ENCODE assay signal across 20 cellular contexts in genomic region chr2:180905002-180905401, GRCh38.
DNase-seq lines count a peak whose midpoint lies in the region; ATAC-seq, FAIRE-seq and TF ChIP-seq lines count a peak whose summit lies in the region.
"Had no signal": no experiment of that assay in that cellular context is flagged by ENCODE, and none has a peak within 500 bp of the region (broad histone marks: within the 10 kb centered on the region; RNA-seq: fewer than 3 reads in every experiment).

No MANE protein-coding gene starts in this region.

- TF ChIP-seq POLR2A in HepG2 (IDR thresholded peaks at IDR 0.05; ENCODE audit: insufficient read depth in 1 of 2, low read depth in 2 of 2, low read length in 2 of 2), result no peak
- no peak for TF ChIP-seq POLR2A in right lobe of liver (IDR thresholded peaks at IDR 0.05)

- no peaks in the 10 kb centered on the region for H4K20me1 ChIP-seq in HepG2 (ENCODE audit: insufficient read depth, low read length)

- H3K9ac ChIP-seq in HepG2 (ENCODE audit: insufficient read depth, low read depth, low read length), result no peak overlapping the region
- H3K9ac ChIP-seq: KMS-11, parathyroid adenoma had no signal

- DNase-seq in HepG2 (ENCODE audit: low spot score) (no peak), right lobe of liver (no peak), NCI-H2171 treated with DMSO at 0.1 percent for 48 hours (lab: John Stamatoyannopoulos, UW) (peak; percentile 93), astrocyte of the spinal cord (ENCODE audit: low read depth, low spot score) (peak; percentile 8), 8988T (no peak), amniotic stem cell (lab: John Stamatoyannopoulos, UW) (no peak)
- DNase-seq: caudate nucleus; CD8-positive, alpha-beta memory T cell; effector CD8-positive, alpha-beta T cell; hippocampal formation; left ventricle myocardium inferior; RPMI8226; stimulated activated naive CD8-positive, alpha-beta T cell treated with anti-CD3 and anti-CD28 coated beads, Interleukin-15, amount 100 ng/mL, for 72 hours; upper lobe of right lung had no signal

- H3K27ac ChIP-seq in HepG2 (ENCODE audit: extremely low read length, insufficient read depth, low read length) (no peak overlapping the region), right lobe of liver (no peak overlapping the region)
- H3K27ac ChIP-seq: KMS-11, left ventricle myocardium inferior, parathyroid adenoma, upper lobe of right lung, VCaP had no signal

- POLR2A ChIA-PET in HepG2 (lab: Yijun Ruan, JAX), result no interaction called here

- H3K36me3 ChIP-seq in HepG2 (replicated peaks in 1 of 2; ENCODE audit: control insufficient read depth in 1 of 2, insufficient read depth in 2 of 2, low read length in 2 of 2) (no peaks in the 10 kb centered on the region), right lobe of liver (no peaks in the 10 kb centered on the region)
- H3K36me3 ChIP-seq: left ventricle myocardium inferior, upper lobe of right lung had no signal

- no peak overlapping the region for H2AFZ ChIP-seq in HepG2 (ENCODE audit: low read length)
- H2AFZ ChIP-seq: parathyroid adenoma had no signal

- WGBS in HepG2 (ENCODE audit: low lambda C conversion rate), result 2% methylated on average over 4 of the region's 4 CpGs
- 45% methylated on average over 4 of the region's 4 CpGs for WGBS in right lobe of liver (ENCODE audit: insufficient coverage, low coverage, low lambda C conversion rate, missing lambda C conversion rate)

- no peaks in the 10 kb centered on the region for H3K4me1 ChIP-seq in HepG2 (ENCODE audit: insufficient read depth, low read length)
- no peaks in the 10 kb centered on the region for H3K4me1 ChIP-seq in right lobe of liver
- H3K4me1 ChIP-seq: left ventricle myocardium inferior, parathyroid adenoma, upper lobe of right lung had no signal

- ATAC-seq in HepG2 (no peak), right lobe of liver (no peak), GM21737 (IDR thresholded peaks at IDR 0.05; ENCODE audit: unreplicated experiment) (no peak), GM18520 (IDR thresholded peaks at IDR 0.05; ENCODE audit: unreplicated experiment) (no peak)
- ATAC-seq: GM12878; stimulated activated naive CD8-positive, alpha-beta T cell treated with anti-CD3 and anti-CD28 coated beads, Interleukin-15, amount 100 ng/mL, for 72 hours; upper lobe of right lung had no signal

- H3K79me2 ChIP-seq in HepG2 (ENCODE audit: insufficient read depth, low read length), result no peaks in the 10 kb centered on the region
- H3K79me2 ChIP-seq: parathyroid adenoma had no signal

- TF ChIP-seq CTCF in HepG2 (CRISPR knock-in tag; IDR thresholded peaks at IDR 0.05), result no peak
- no peak for TF ChIP-seq CTCF in right lobe of liver (IDR thresholded peaks at IDR 0.05)
- no peak for TF ChIP-seq CTCF in astrocyte of the spinal cord (IDR thresholded peaks at IDR 0.05; ENCODE audit: low read depth, low read length)

- no peak for FAIRE-seq in HepG2 (lab: Jason Lieb, UNC)
- FAIRE-seq: GM12878 had no signal

- CTCF ChIA-PET in HepG2 (lab: Yijun Ruan, JAX; ENCODE audit: low intra/inter-chr PET ratio, low total read pairs), result no interaction called here

- TF ChIP-seq RAD21 in HepG2 (CRISPR knock-in tag; IDR thresholded peaks at IDR 0.05), result no peak

- in situ Hi-C loops in HepG2 (cut with HindIII; ENCODE audit: extremely low pct_ligation_motif_present, low pct_unique_long_range_greater_than_20kb), result no loop called here
- in situ Hi-C loops in astrocyte of the spinal cord (cut with HindIII; ENCODE audit: low sequenced_read_pairs), result no loop called here

- TF ChIP-seq EP300 in HepG2 (IDR thresholded peaks at IDR 0.05; ENCODE audit: low read depth in 2 of 2, low read length in 2 of 2) (no peak), HepG2 (CRISPR knock-in tag; IDR thresholded peaks at IDR 0.05; ENCODE audit: borderline replicate concordance) (no peak)

- H3K4me3 ChIP-seq in HepG2 (replicated peaks in 1 of 3; ENCODE audit: insufficient read depth in 1 of 3, low read depth in 2 of 3, low read length in 3 of 3), result no peak overlapping the region
- no peak overlapping the region for H3K4me3 ChIP-seq in right lobe of liver
- no peak overlapping the region for H3K4me3 ChIP-seq in astrocyte of the spinal cord (ENCODE audit: low read depth, low read length)
- H3K4me3 ChIP-seq: GM12878, left ventricle myocardium inferior, upper lobe of right lung had no signal

- no TSS peak for BruUV-seq in HepG2 (replicated peaks; lab: Mats Ljungman, UMichigan)

- H3K4me2 ChIP-seq in HepG2 (ENCODE audit: low read depth, low read length), result no peak overlapping the region
- H3K4me2 ChIP-seq: KMS-11 had no signal

- intact Hi-C loops in HepG2 (cut with micrococcal nuclease; ENCODE audit: unreplicated experiment) (loop anchor here (10.0 kb wide), 1 partner anchor 300 kb away; no protein-coding TSS in a partner anchor), right lobe of liver (cut with DNase I) (no loop called here)

- no peaks in the 10 kb centered on the region for H3K27me3 ChIP-seq in HepG2 (ENCODE audit: control insufficient read depth in 1 of 2, insufficient read depth in 2 of 2, low read length in 2 of 2)
- H3K27me3 ChIP-seq in right lobe of liver, result no peaks in the 10 kb centered on the region
- H3K27me3 ChIP-seq: upper lobe of right lung had no signal

- H3K9me3 ChIP-seq in HepG2 (ENCODE audit: low read length) (no peaks in the 10 kb centered on the region), right lobe of liver (no peaks in the 10 kb centered on the region)
- H3K9me3 ChIP-seq: left ventricle myocardium inferior, upper lobe of right lung had no signal

TF ChIP-seq in HepG2, 621 proteins besides CTCF, POLR2A, EP300 and RAD21:
- TF ChIP-seq, protein P1, sequence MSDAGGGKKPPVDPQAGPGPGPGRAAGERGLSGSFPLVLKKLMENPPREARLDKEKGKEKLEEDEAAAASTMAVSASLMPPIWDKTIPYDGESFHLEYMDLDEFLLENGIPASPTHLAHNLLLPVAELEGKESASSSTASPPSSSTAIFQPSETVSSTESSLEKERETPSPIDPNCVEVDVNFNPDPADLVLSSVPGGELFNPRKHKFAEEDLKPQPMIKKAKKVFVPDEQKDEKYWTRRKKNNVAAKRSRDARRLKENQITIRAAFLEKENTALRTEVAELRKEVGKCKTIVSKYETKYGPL (CRISPR knock-in tag; IDR thresholded peaks at IDR 0.05), result no peak
- TF ChIP-seq CEBPB (IDR thresholded peaks at IDR 0.05; ENCODE audit: borderline replicate concordance, low read depth, low read length), result peak; percentile 42; the same call in 1 of the 2 replicates
- no peak for TF ChIP-seq KDM4B (CRISPR knock-in tag; IDR thresholded peaks at IDR 0.05)
- TF ChIP-seq ZNF609 (CRISPR knock-in tag; IDR thresholded peaks at IDR 0.05; ENCODE audit: borderline replicate concordance), result no peak

Comparison
In these comparisons a context has a peak if more than half of its experiments do, and no peak if none do; other contexts are left out.
1. DNase-seq: peak in NCI-H2171 treated with DMSO at 0.1 percent for 48 hours (single experiment) and astrocyte of the spinal cord (single experiment); none in HepG2 (single experiment), right lobe of liver (0 of 3), 8988T (single experiment) and amniotic stem cell (single experiment).